Comparison of ENCODE assay signal across 8 cellular contexts in the genomic region with DNA sequence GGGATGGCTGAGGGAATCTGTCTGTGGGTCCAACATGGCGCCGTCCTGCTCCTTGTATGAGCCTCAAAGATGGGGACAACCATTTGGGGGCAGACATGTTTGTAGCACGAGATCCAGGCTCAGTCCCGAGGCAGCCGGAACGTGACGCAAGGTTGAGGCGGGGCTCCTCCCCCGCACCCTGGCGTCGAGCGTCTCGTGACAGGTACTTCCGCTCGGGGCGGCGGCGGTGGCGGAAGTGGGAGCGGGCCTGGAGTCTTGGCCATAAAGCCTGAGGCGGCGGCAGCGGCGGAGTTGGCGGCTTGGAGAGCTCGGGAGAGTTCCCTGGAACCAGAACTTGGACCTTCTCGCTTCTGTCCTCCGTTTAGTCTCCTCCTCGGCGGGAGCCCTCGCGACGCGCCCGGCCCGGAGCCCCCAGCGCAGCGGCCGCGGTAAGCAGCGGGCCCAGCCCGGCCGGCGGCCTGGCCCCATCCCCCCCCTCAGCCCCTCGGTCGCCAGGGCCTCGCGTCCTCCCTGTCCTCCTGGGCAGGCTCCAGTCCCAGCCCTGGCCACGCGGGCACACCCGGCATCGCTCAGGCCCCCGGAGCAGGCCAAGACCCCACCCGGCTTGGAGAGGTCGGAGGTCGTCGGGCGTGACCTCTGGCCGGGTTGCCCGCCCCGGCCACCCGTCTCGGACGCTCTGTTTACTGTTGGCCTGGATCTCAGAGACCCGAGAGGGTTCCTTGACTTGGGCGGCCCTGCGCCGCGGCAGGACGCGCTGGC. TPM values are rescaled to one million over a fixed set of nuclear protein-coding genes. Genes with fewer than 3 reads are reported as not detected.
DNase-seq lines count a peak whose midpoint lies in the region; ATAC-seq and TF ChIP-seq lines count a peak whose summit lies in the region.

TSS of gene RAB7A (plus strand) at position 252 of the 759 bp plus-strand sequence. CDS start 69,185 bp downstream, outside the sequence.

- peaks cover 53% of the 10 kb centered on the region for H3K4me1 Mint-ChIP-seq in activated T-cell treated with anti-CD3 and anti-CD28 coated beads, Interleukin-2, amount 50 U/mL, for 4 hours (ENCODE audit: low read depth)

- no peak for TF ChIP-seq CTCF in Panc1 (IDR thresholded peaks at IDR 0.05)

- H3K27ac ChIP-seq in Panc1 (ENCODE audit: low read length) (peak within 1 kb of the TSS; percentile 90), esophagus (ENCODE audit: low read depth in 2 of 2, low read length in 1 of 2) (peak within 1 kb of the TSS; percentile 90 to 96), muscle layer of colon (ENCODE audit: low read depth, low read length) (peak within 1 kb of the TSS; percentile 100)

- H3K9me3 ChIP-seq in Panc1 (ENCODE audit: control insufficient read depth, insufficient read depth, low read depth, low read length) (no peaks in the 10 kb centered on the region), esophagus (ENCODE audit: control insufficient read depth in 2 of 2, insufficient read depth in 1 of 2, low read depth in 1 of 2, low read length in 1 of 2) (no peaks in the 10 kb centered on the region), muscle layer of colon (ENCODE audit: low read length) (no peaks in the 10 kb centered on the region)

- peaks cover 3% of the 10 kb centered on the region for H3K27me3 Mint-ChIP-seq in activated T-cell treated with anti-CD3 and anti-CD28 coated beads, Interleukin-2, amount 50 U/mL, for 4 hours (ENCODE audit: low read depth)

- H3K9ac ChIP-seq in muscle layer of colon (ENCODE audit: low read length) = peak within 1 kb of the TSS; percentile 87

- POLR2A ChIA-PET in Panc1 (lab: Charles Lee) = interaction anchor here (1.7 kb wide), 1 partner anchor 46 kb away, joined by 5 read pairs; no protein-coding TSS in a partner anchor

- CTCF ChIA-PET in Panc1 (lab: Charles Lee) = no interaction called here

- H3K27me3 ChIP-seq in Panc1 (ENCODE audit: control insufficient read depth, insufficient read depth, low read length) (no peaks in the 10 kb centered on the region), esophagus (ENCODE audit: control insufficient read depth in 1 of 2, insufficient read depth in 2 of 2, low read length in 2 of 2) (no peaks in the 10 kb centered on the region), muscle layer of colon (ENCODE audit: control insufficient read depth in 1 of 2, insufficient read depth in 2 of 2, low read length in 2 of 2) (no peaks in the 10 kb centered on the region)

- peak within 1 kb of the TSS; percentile 98 for H3K4me3 Mint-ChIP-seq in activated T-cell treated with anti-CD3 and anti-CD28 coated beads, Interleukin-2, amount 50 U/mL, for 4 hours

- WGBS in esophagus, 2 donors = 0 to 1% methylated on average over 62 to 71 of the region's 71 CpGs

- no peaks in the 10 kb centered on the region for H3K9me3 Mint-ChIP-seq in activated T-cell treated with anti-CD3 and anti-CD28 coated beads, Interleukin-2, amount 50 U/mL, for 4 hours

- no peaks in the 10 kb centered on the region; the same call in 1 of the 2 replicates for H3K36me3 ChIP-seq in Panc1 (ENCODE audit: control insufficient read depth, insufficient read depth, low read length)
- H3K36me3 ChIP-seq in esophagus (ENCODE audit: control insufficient read depth in 2 of 2, insufficient read depth in 2 of 2, low read length in 1 of 2) = no peaks in the 10 kb centered on the region
- H3K36me3 ChIP-seq in muscle layer of colon (ENCODE audit: insufficient read depth, low read length) = no peaks in the 10 kb centered on the region

- no TSS peak for BruUV-seq in Panc1 (replicated peaks; lab: Mats Ljungman, UMichigan)

- H3K4me1 ChIP-seq in Panc1 (ENCODE audit: control insufficient read depth, insufficient read depth, low read length) = peaks cover 28% of the 10 kb centered on the region
- no peaks in the 10 kb centered on the region for H3K4me1 ChIP-seq in esophagus (ENCODE audit: control insufficient read depth in 2 of 2, insufficient read depth in 2 of 2, low read length in 1 of 2)
- H3K4me1 ChIP-seq in muscle layer of colon (ENCODE audit: insufficient read depth, low read length) = peaks cover 31% of the 10 kb centered on the region

- H3K4me3 ChIP-seq in Panc1 (ENCODE audit: low read depth in 2 of 2, low read length in 2 of 2) (peak within 1 kb of the TSS; percentile 85 to 99), esophagus (ENCODE audit: low read depth in 1 of 2, low read length in 2 of 2) (peak within 1 kb of the TSS; percentile 73 to 88), muscle layer of colon (ENCODE audit: low read depth in 1 of 2, low read length in 2 of 2) (peak within 1 kb of the TSS; percentile 70 to 96)

- intact Hi-C loops in Panc1 (cut with micrococcal nuclease; ENCODE audit: unreplicated experiment) = no loop called here

- DNase-seq in DMS53 (lab: John Stamatoyannopoulos, UW) = peak; percentile 97
- DNase-seq in KG1 (lab: John Stamatoyannopoulos, UW) = peak; percentile 92
- DNase-seq in Panc1 (ENCODE audit: low read depth, low spot score) = peak; percentile 94
- peak; percentile 97 for DNase-seq in activated T-cell treated with anti-CD3 and anti-CD28 coated beads, Interleukin-2, amount 50 U/mL, for 4 hours
- DNase-seq in stimulated activated CD8-positive, alpha-beta memory T cell treated with anti-CD3 and anti-CD28 coated beads, Interleukin-7, amount 100 ng/mL, for 24 hours (ENCODE audit: low read depth) = peak; percentile 95

- peak; percentile 93 for ATAC-seq in GM21723 (IDR thresholded peaks at IDR 0.05; ENCODE audit: unreplicated experiment)
- peak; percentile 97 for ATAC-seq in Panc1
- peak; percentile 90 to 91 for ATAC-seq in activated T-cell treated with anti-CD3 and anti-CD28 coated beads, Interleukin-2, amount 50 U/mL, for 4 hours

- in situ Hi-C loops in Panc1 (cut with HindIII; ENCODE audit: low pct_unique_long_range_greater_than_20kb, low sequenced_read_pairs) = no loop called here

- peaks cover 10% of the 10 kb centered on the region for H3K36me3 Mint-ChIP-seq in activated T-cell treated with anti-CD3 and anti-CD28 coated beads, Interleukin-2, amount 50 U/mL, for 4 hours (ENCODE audit: insufficient read depth)

RNA-seq across cellular contexts. Expression of gene RAB7A, which starts in this region (rescaled TPM):
- 386 TPM for total RNA-seq in Panc1 (2021; ENCODE audit: unreplicated experiment)
- polyA plus RNA-seq in Panc1 (2012; ENCODE audit: insufficient read length) = 429 TPM
- total RNA-seq in activated T-cell treated with anti-CD3 and anti-CD28 coated beads, Interleukin-2, amount 50 U/mL, for 4 hours = 100 to 1,000 TPM; 358 to 449 (median 407) TPM
- polyA plus RNA-seq in esophagus = 100 to 1,000 TPM; 132 to 137 TPM

Comparison
In these comparisons a context has a peak if more than half of its experiments do, and no peak if none do; other contexts are left out.
1. Peak in every context shown above with its lines: DNase-seq, ATAC-seq, H3K4me3 ChIP-seq and H3K27ac ChIP-seq.